In the genomic region with DNA sequence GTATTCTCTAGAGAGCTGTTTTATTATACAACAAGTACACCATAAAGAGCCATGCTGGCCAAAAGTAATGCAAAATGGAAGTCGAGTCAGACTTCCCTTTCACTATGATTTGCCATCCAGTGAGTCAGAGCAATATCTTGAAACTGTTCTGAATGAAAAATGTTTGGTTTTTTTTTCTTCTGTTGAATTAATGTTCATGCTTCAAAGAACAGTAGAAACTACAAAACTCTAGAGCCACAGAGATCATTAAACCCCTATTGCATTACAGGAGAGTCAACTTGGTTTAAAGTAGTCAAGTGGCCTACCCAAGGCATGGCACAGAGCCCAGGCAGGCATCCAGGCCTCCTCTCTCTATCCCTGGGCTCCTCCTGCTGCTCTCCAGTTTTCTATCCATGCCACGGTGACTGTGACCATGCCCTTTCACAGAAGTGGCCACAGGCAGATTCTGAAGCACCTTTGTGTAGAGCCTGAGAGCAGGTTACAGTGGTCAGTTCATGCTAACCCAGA, we compare ENCODE assay signal across 7 cellular contexts.
A peak's percentile ranks its signal among the peaks of the same experiment; 100 is the strongest.
DNase-seq lines count a peak whose midpoint lies in the region; ATAC-seq and TF ChIP-seq lines count a peak whose summit lies in the region.

No MANE protein-coding gene starts in this region.

- H3K27me3 ChIP-seq in stomach, result no peaks in the 10 kb centered on the region

- peak; percentile 9 for DNase-seq in iris pigment epithelial cell (ENCODE audit: low read depth)
- no peak for DNase-seq in stomach
- DNase-seq in SIG-M5 treated with dmso at 0.1 percent for 504 hours (lab: John Stamatoyannopoulos, UW; ENCODE audit: unreplicated experiment), result no peak
- DNase-seq in activated CD4-positive, alpha-beta T cell treated with anti-CD3 and anti-CD28 coated beads, Interleukin-2, amount 50 U/mL, for 4 hours, result no peak

- TF ChIP-seq EP300 in stomach (IDR thresholded peaks at IDR 0.05), result no peak

- H3K36me3 ChIP-seq in stomach, result no peaks in the 10 kb centered on the region

- H3K4me3 ChIP-seq in stomach, result no peak overlapping the region

- TF ChIP-seq POLR2A in GM18505 (IDR thresholded peaks at IDR 0.05; ENCODE audit: borderline replicate concordance, extremely low read depth, insufficient read depth, insufficient read length) (no peak), stomach (IDR thresholded peaks at IDR 0.05) (no peak)

- H3K9me3 ChIP-seq in stomach, result no peaks in the 10 kb centered on the region

- no peak overlapping the region for H3K27ac ChIP-seq in stomach

- ATAC-seq in GM18505 (IDR thresholded peaks at IDR 0.05; ENCODE audit: unreplicated experiment), result peak; percentile 64
- ATAC-seq in GM21526 (IDR thresholded peaks at IDR 0.05; ENCODE audit: low FRiP score, unreplicated experiment), result peak; percentile 70
- peak; percentile 47 for ATAC-seq in HG03520 (IDR thresholded peaks at IDR 0.05; ENCODE audit: unreplicated experiment)

- no peak for TF ChIP-seq CTCF in stomach (IDR thresholded peaks at IDR 0.05)

- WGBS in stomach, 5 donors, result 41 to 85% (median 72%) methylated on average over 2 of the region's 2 CpGs

- peaks cover 0 to 12% (median 0%) of the 10 kb centered on the region in 4 donors for H3K4me1 ChIP-seq in stomach

- intact Hi-C loops in stomach (cut with DNase I; ENCODE audit: low total_unique reads), result no loop called here
